12 cellular contexts compared by ENCODE assay signal in the genomic region with DNA sequence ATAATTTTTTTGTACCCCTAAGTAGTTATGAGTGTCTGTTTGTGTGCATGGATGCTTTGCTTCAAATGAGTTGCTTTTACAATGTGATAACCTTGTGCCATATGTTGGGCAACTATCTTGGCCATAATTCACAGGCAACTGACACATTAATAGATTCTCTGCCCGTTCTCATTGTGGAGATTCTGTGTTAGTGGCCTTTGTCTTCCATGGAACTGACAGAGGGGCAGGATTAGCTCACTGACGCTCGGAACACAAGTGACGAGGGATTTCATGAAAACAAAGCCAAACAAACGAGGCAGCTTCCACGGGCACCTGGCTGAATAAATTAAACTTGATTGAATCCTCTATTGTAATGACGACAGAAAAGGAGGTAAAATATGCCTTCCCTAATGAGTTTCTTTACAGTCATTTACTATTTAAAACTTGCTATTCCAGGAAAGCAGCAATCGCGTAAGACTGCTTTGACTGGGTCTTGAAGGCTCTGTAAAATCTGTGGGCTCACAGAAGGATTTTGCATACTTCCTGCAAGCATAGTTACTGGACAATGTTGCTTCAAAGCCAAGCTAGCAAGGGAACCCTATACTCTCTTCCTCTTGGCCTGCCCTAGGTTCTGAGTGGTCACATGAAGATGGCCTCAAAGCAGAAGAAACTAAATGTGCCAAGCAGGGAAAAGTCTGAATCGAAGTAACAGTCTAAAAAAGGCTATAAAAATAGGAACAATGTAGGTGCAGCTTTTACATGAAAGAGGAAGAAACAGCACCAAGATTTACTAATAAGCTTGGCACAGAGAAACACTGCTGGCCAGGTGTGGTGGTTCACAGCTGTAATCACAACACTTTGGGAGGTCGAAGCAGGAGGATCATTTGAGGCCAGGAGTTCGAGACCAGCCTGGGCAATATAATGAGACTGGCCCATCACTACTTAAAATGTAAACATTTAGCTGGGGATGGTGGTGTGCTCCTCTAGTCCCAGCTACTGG. TPM values are rescaled to one million over a fixed set of nuclear protein-coding genes. Genes with fewer than 3 reads are reported as not detected.
A peak's percentile ranks its signal among the peaks of the same experiment; 100 is the strongest.
DNase-seq lines count a peak whose midpoint lies in the region; ATAC-seq and TF ChIP-seq lines count a peak whose summit lies in the region.
"Had no signal": no experiment of that assay in that cellular context is flagged by ENCODE, and none has a peak within 500 bp of the region (broad histone marks: within the 10 kb centered on the region; RNA-seq: fewer than 3 reads in every experiment).

No MANE protein-coding gene starts in this region.

- H3F3A ChIP-seq in PC-9 (ENCODE audit: insufficient read depth, low read depth), result no peaks in the 10 kb centered on the region

- H3K4me2 ChIP-seq in PC-9, result no peak overlapping the region

- no peak overlapping the region for H3K4me3 ChIP-seq in Caco-2 (ENCODE audit: low read depth, low read length)
- H3K4me3 ChIP-seq in PC-9, result no peak overlapping the region
- H3K4me3 ChIP-seq: BLaER1 treated with 17β-estradiol and CSF1 and Interleukin-3, amounts not matched to agents 10 nM and 100 nM; tibial nerve had no signal

- DNase-seq in Caco-2 (no peak), NCI-H1105 (lab: John Stamatoyannopoulos, UW) (peak; percentile 78), PC-9 (no peak), medulla oblongata (ENCODE audit: extremely low spot score) (peak; percentile 81), 8988T (no peak), EL (no peak), epidermal melanocyte (ENCODE audit: insufficient read length, low spot score) (no peak)
- DNase-seq: dermis blood vessel endothelial cell, kidney had no signal

- peaks cover 13% of the 10 kb centered on the region for H3K4me1 ChIP-seq in Caco-2
- H3K4me1 ChIP-seq in PC-9 (replicated peaks; ENCODE audit: insufficient read depth), result no peaks in the 10 kb centered on the region

- ATAC-seq in HG02798 (IDR thresholded peaks at IDR 0.05; ENCODE audit: poor library complexity, unreplicated experiment), result no peak

- BruUV-seq in Caco-2 (replicated peaks; lab: Mats Ljungman, UMichigan) (no TSS peak), PC-9 (replicated peaks; lab: Mats Ljungman, UMichigan) (no TSS peak)

- H3K9me2 ChIP-seq in PC-9 (ENCODE audit: insufficient read depth), result no peaks in the 10 kb centered on the region

- TF ChIP-seq CTCF in Caco-2 (IDR thresholded peaks at IDR 0.05; ENCODE audit: insufficient read depth in 1 of 2, low read depth in 1 of 2, low read length in 1 of 2, severe bottlenecking in 1 of 2, unreplicated experiment in 1 of 2) (no peak), PC-9 (conservative IDR thresholded peaks at IDR 0.05) (no peak)

- POLR2A ChIA-PET in Caco-2 (lab: Charles Lee), result interaction anchor here (0.8 to 1.7 kb wide), 3 partner anchors 15 to 28 kb away, joined by 3 to 10 read pairs (median 3); partner anchors contain the start of gene SINHCAF
- POLR2A ChIA-PET in PC-9 (lab: Charles Lee; ENCODE audit: unreplicated experiment), result no interaction called here

- no peaks in the 10 kb centered on the region for H3K36me3 ChIP-seq in Caco-2 (ENCODE audit: control insufficient read depth, insufficient read depth, low read length)
- no peaks in the 10 kb centered on the region for H3K36me3 ChIP-seq in PC-9 (ENCODE audit: low read depth)
- H3K36me3 ChIP-seq: BLaER1 treated with 17β-estradiol and CSF1 and Interleukin-3, amounts not matched to agents 10 nM and 100 nM; tibial nerve had no signal

- H4K20me1 ChIP-seq in PC-9 (ENCODE audit: insufficient read depth), result no peaks in the 10 kb centered on the region
- H4K20me1 ChIP-seq: BLaER1 treated with 17β-estradiol and CSF1 and Interleukin-3, amounts not matched to agents 10 nM and 100 nM had no signal

- H3K27me3 ChIP-seq in Caco-2 (replicated peaks; ENCODE audit: control insufficient read depth, insufficient read depth, low read length) (no peaks in the 10 kb centered on the region), PC-9 (ENCODE audit: insufficient read depth, low read depth) (no peaks in the 10 kb centered on the region)
- H3K27me3 ChIP-seq: BLaER1 treated with 17β-estradiol and CSF1 and Interleukin-3, amounts not matched to agents 10 nM and 100 nM; tibial nerve had no signal

- CTCF ChIA-PET in Caco-2 (lab: Charles Lee) (no interaction called here), PC-9 (lab: Charles Lee) (interaction anchor here (1.6 kb wide), 1 partner anchor 82 kb away, joined by 3 read pairs; no protein-coding TSS in a partner anchor)

- H3K27me3 Mint-ChIP-seq in Caco-2 (ENCODE audit: insufficient read depth, unreplicated experiment), result no peaks in the 10 kb centered on the region

- 0 out of 2 replicates have a peak overlapping the region, but pooled peaks have one; percentile 8 for H2AFZ ChIP-seq in PC-9

- no peaks in the 10 kb centered on the region for H3K79me2 ChIP-seq in PC-9 (ENCODE audit: low read depth)

- H3K36me3 Mint-ChIP-seq in Caco-2 (ENCODE audit: insufficient read depth, unreplicated experiment), result no peaks in the 10 kb centered on the region

- no peak overlapping the region for H3K4me3 Mint-ChIP-seq in Caco-2 (ENCODE audit: unreplicated experiment)

- no peak overlapping the region for H3K27ac ChIP-seq in PC-9
- H3K27ac ChIP-seq: tibial nerve had no signal

- H3K9me3 Mint-ChIP-seq in Caco-2 (ENCODE audit: unreplicated experiment), result peaks cover 7% of the 10 kb centered on the region

- H3K9me3 ChIP-seq in Caco-2, result no peaks in the 10 kb centered on the region
- H3K9me3 ChIP-seq in PC-9 (ENCODE audit: insufficient read depth, low read depth), result no peaks in the 10 kb centered on the region
- H3K9me3 ChIP-seq: BLaER1 treated with 17β-estradiol and CSF1 and Interleukin-3, amounts not matched to agents 10 nM and 100 nM; tibial nerve had no signal

- peaks cover 7% of the 10 kb centered on the region for H3K4me1 Mint-ChIP-seq in Caco-2 (ENCODE audit: low read depth, unreplicated experiment)

- intact Hi-C loops in Caco-2 (cut with micrococcal nuclease; ENCODE audit: unreplicated experiment), result loop anchor here (2.0 kb wide), 1 partner anchor 27 kb away; the partner anchor contains the start of gene SINHCAF
- intact Hi-C loops in PC-9 (cut with micrococcal nuclease; ENCODE audit: unreplicated experiment), result no loop called here

- peak overlapping the region; percentile 14 for H3K27ac Mint-ChIP-seq in Caco-2 (ENCODE audit: unreplicated experiment)

RNA-seq across cellular contexts. Expression of gene SINHCAF, which starts 28.1 kb away (rescaled TPM):
- 286 and 319 TPM in 2 replicates for total RNA-seq in Caco-2 (2022)
- 146 and 152 TPM in 2 replicates for total RNA-seq in PC-9 (2021)

Comparison
In these comparisons a context has a peak if more than half of its experiments do, and no peak if none do; other contexts are left out.
1. DNase-seq: peak in NCI-H1105 (single experiment) and medulla oblongata (single experiment); none in Caco-2 (0 of 2), PC-9 (0 of 2), 8988T (single experiment), EL (single experiment) and epidermal melanocyte (single experiment).